9 cellular contexts compared by ENCODE assay signal in genomic region chr3:141308588-141309218, GRCh38. TPM values are rescaled to one million over a fixed set of nuclear protein-coding genes. Genes with fewer than 3 reads are reported as not detected.
DNase-seq lines count a peak whose midpoint lies in the region; ATAC-seq and TF ChIP-seq lines count a peak whose summit lies in the region.
"Had no signal": no experiment of that assay in that cellular context is flagged by ENCODE, and none has a peak within 500 bp of the region (broad histone marks: within the 10 kb centered on the region; RNA-seq: fewer than 3 reads in every experiment).

No MANE protein-coding gene starts in this region.

- peak in 3 of 4 experiments; percentile 23 to 69 (median 39) for TF ChIP-seq CTCF in gastroesophageal sphincter (IDR thresholded peaks at IDR 0.05)
- peak; percentile 6 to 52 (median 27) for TF ChIP-seq CTCF in gastrocnemius medialis (IDR thresholded peaks at IDR 0.05 in 4 of 5, conservative IDR thresholded peaks at IDR 0.05 in 1 of 5)
- TF ChIP-seq CTCF in omental fat pad (IDR thresholded peaks at IDR 0.05): no peak

- WGBS in gastroesophageal sphincter (ENCODE audit: low coverage in 1 of 2), 2 donors: 59 to 88% methylated on average over 4 to 9 of the region's 13 CpGs

- no peaks in the 10 kb centered on the region for H3K9me3 ChIP-seq in CD4-positive, alpha-beta memory T cell (ENCODE audit: control insufficient read depth in 1 of 2, low read length in 2 of 2)
- H3K9me3 ChIP-seq in gastroesophageal sphincter: no peaks in the 10 kb centered on the region
- H3K9me3 ChIP-seq in gastrocnemius medialis: no peaks in the 10 kb centered on the region
- H3K9me3 ChIP-seq: vagina had no signal

- TF ChIP-seq POLR2A in gastroesophageal sphincter (IDR thresholded peaks at IDR 0.05) (no peak), gastrocnemius medialis (IDR thresholded peaks at IDR 0.05) (no peak)

- TF ChIP-seq EP300 in gastroesophageal sphincter (IDR thresholded peaks at IDR 0.05): no peak

- peaks cover 0 to 8% of the 10 kb centered on the region in 2 donors for H3K36me3 Mint-ChIP-seq in CD4-positive, alpha-beta memory T cell

- H3K4me3 Mint-ChIP-seq in CD4-positive, alpha-beta memory T cell: peak overlapping the region in 2 of 8 donors; percentile 13 to 25

- ATAC-seq in gastroesophageal sphincter (no peak), gastrocnemius medialis (no peak), GM19467 (IDR thresholded peaks at IDR 0.05; ENCODE audit: unreplicated experiment) (no peak), omental fat pad (ENCODE audit: low FRiP score) (no peak)

- POLR2A ChIA-PET in CD4-positive, alpha-beta memory T cell (lab: Charles Lee; ENCODE audit: partially characterized antibody): interaction anchor here (0.6 to 5.4 kb wide), 10 partner anchors 13 to 257 kb away, joined by 3 to 31 read pairs (median 14); partner anchors contain the start of gene PXYLP1

- H3K36me3 ChIP-seq in CD4-positive, alpha-beta memory T cell (ENCODE audit: insufficient read depth, low read length): no peaks in the 10 kb centered on the region
- no peaks in the 10 kb centered on the region for H3K36me3 ChIP-seq in gastroesophageal sphincter
- H3K36me3 ChIP-seq in gastrocnemius medialis: no peaks in the 10 kb centered on the region
- H3K36me3 ChIP-seq: vagina had no signal

- H3K4me1 Mint-ChIP-seq in CD4-positive, alpha-beta memory T cell: peaks cover 35 to 74% (median 54%) of the 10 kb centered on the region in 4 donors

- CTCF ChIA-PET in CD4-positive, alpha-beta memory T cell (lab: Charles Lee; ENCODE audit: partially characterized antibody): interaction anchor here (0.6 to 19.1 kb wide), 8 partner anchors 9 to 252 kb away, joined by 3 to 428 read pairs (median 4); partner anchors contain the start of gene ZBTB38

- intact Hi-C loops in CD4-positive, alpha-beta memory T cell (cut with micrococcal nuclease): no loop called here
- intact Hi-C loops in gastrocnemius medialis (cut with DNase I; ENCODE audit: low total_unique reads): no loop called here

- H3K27me3 Mint-ChIP-seq in CD4-positive, alpha-beta memory T cell: no peaks in the 10 kb centered on the region

- H3K9me3 Mint-ChIP-seq in CD4-positive, alpha-beta memory T cell: no peaks in the 10 kb centered on the region

- in situ Hi-C loops in gastrocnemius medialis (cut with MboI; ENCODE audit: low sequenced_read_pairs in 4 of 4): loop anchor here (5.0 to 25.0 kb wide), 4 partner anchors 144 to 579 kb away; partner anchors contain the start of gene ATP1B3 (in 1 of the 4)

- H3K4me1 ChIP-seq in CD4-positive, alpha-beta memory T cell (ENCODE audit: insufficient read depth, low read length): peaks cover 54% of the 10 kb centered on the region
- H3K4me1 ChIP-seq in gastroesophageal sphincter: peaks cover 0 to 24% (median 3%) of the 10 kb centered on the region in 3 donors
- peaks cover 4 to 10% of the 10 kb centered on the region in 2 donors for H3K4me1 ChIP-seq in gastrocnemius medialis

- H3K27ac Mint-ChIP-seq in CD4-positive, alpha-beta memory T cell: peak overlapping the region in 4 of 7 donors; percentile 83 to 94 (median 88)

- no peak overlapping the region for H3K4me3 ChIP-seq in CD4-positive, alpha-beta memory T cell (ENCODE audit: low read length in 2 of 2)
- H3K4me3 ChIP-seq in gastroesophageal sphincter (no peak overlapping the region), gastrocnemius medialis (no peak overlapping the region)
- H3K4me3 ChIP-seq: vagina had no signal

- H3K27me3 ChIP-seq in CD4-positive, alpha-beta memory T cell (ENCODE audit: insufficient read depth, low read length): no peaks in the 10 kb centered on the region
- H3K27me3 ChIP-seq in gastroesophageal sphincter (no peaks in the 10 kb centered on the region), gastrocnemius medialis (no peaks in the 10 kb centered on the region)
- H3K27me3 ChIP-seq: vagina had no signal

- H3K27ac ChIP-seq in CD4-positive, alpha-beta memory T cell (ENCODE audit: low read depth, low read length): peak overlapping the region; percentile 62
- H3K27ac ChIP-seq in gastroesophageal sphincter: no peak overlapping the region
- H3K27ac ChIP-seq in gastrocnemius medialis: no peak overlapping the region
- H3K27ac ChIP-seq: vagina had no signal

- DNase-seq in CD4-positive, alpha-beta memory T cell: no peak
- peak; percentile 84 for DNase-seq in HT-29 (ENCODE audit: low spot score)
- peak; percentile 93 for DNase-seq in SHP77 treated with DMSO at 0.1 percent for 48 hours (lab: John Stamatoyannopoulos, UW)
- DNase-seq in gastrocnemius medialis: no peak
- no peak for DNase-seq in stimulated activated CD4-positive, alpha-beta T cell treated with anti-CD3 and anti-CD28 coated beads, Interleukin-2, amount 100 ng/mL, for 24 hours
- DNase-seq in omental fat pad (ENCODE audit: low spot score): no peak

RNA-seq across cellular contexts. Expression of gene ZBTB38, which starts 59.6 kb away (rescaled TPM):
- 10 to 100 TPM; 86.6 to 87.8 TPM for total RNA-seq in CD4-positive, alpha-beta memory T cell
- polyA plus RNA-seq in CD4-positive, alpha-beta memory T cell: 100 to 1,000 TPM in 1 of 2 donors, 10 to 100 TPM in 1; 44.1 to 103 TPM
- 22.9 and 23.1 TPM in 2 replicates for total RNA-seq in HT-29 (2014; rRNA removed; shearing (Covaris generic))
- total RNA-seq in gastroesophageal sphincter: 100 to 1,000 TPM; 183 to 225 (median 203) TPM
- total RNA-seq in gastrocnemius medialis: 100 to 1,000 TPM; 160 to 415 (median 232) TPM
- 100 to 1,000 TPM in 3 of 4 donors, 10 to 100 TPM in 1; 70.1 to 133 (median 108) TPM for total RNA-seq in omental fat pad

Comparison
In these comparisons a context has a peak if more than half of its experiments do, and no peak if none do; other contexts are left out.
1. DNase-seq: peak in HT-29 (single experiment) and SHP77 treated with DMSO at 0.1 percent for 48 hours (single experiment); none in CD4-positive, alpha-beta memory T cell (0 of 5), gastrocnemius medialis (0 of 2), stimulated activated CD4-positive, alpha-beta T cell treated with anti-CD3 and anti-CD28 coated beads, Interleukin-2, amount 100 ng/mL, for 24 hours (0 of 2) and omental fat pad (single experiment).
2. CTCF ChIP-seq: peak in gastroesophageal sphincter (3 of 4) and gastrocnemius medialis (5 of 5); none in omental fat pad (0 of 3).